In genomic region chr6:117317261-117317660, GRCh38 we compare ENCODE assay signal across 9 cellular contexts. TPM values are rescaled to one million over a fixed set of nuclear protein-coding genes. Genes with fewer than 3 reads are reported as not detected.
A peak's percentile ranks its signal among the peaks of the same experiment; 100 is the strongest.
DNase-seq lines count a peak whose midpoint lies in the region; ATAC-seq and TF ChIP-seq lines count a peak whose summit lies in the region.
"Had no signal": no experiment of that assay in that cellular context is flagged by ENCODE, and none has a peak within 500 bp of the region (broad histone marks: within the 10 kb centered on the region; RNA-seq: fewer than 3 reads in every experiment).

No MANE protein-coding gene starts in this region.

- H3K4me1 Mint-ChIP-seq in CD8-positive, alpha-beta T cell (ENCODE audit: low read depth), result no peaks in the 10 kb centered on the region

- intact Hi-C loops in heart right ventricle (cut with DNase I) (loop anchor here in 9 of 10 donors (2.0 to 10.0 kb wide), 5 partner anchors 35 to 532 kb away; no protein-coding TSS in a partner anchor), right cardiac atrium (cut with DNase I) (loop anchor here (5.0 to 10.0 kb wide), 2 partner anchors 342 to 345 kb away; no protein-coding TSS in a partner anchor), left lung (cut with DNase I) (no loop called here)
- intact Hi-C loops in CD8-positive, alpha-beta T cell (cut with DNase I, micrococcal nuclease), result no loop called here

- CTCF ChIA-PET in CD8-positive, alpha-beta T cell (lab: Charles Lee), result interaction anchor here (0.6 to 1.3 kb wide), 2 partner anchors 58 to 1192 kb away, joined by 3 read pairs; no protein-coding TSS in a partner anchor

- H3K9me3 Mint-ChIP-seq in CD8-positive, alpha-beta T cell, result no peaks in the 10 kb centered on the region

- no peaks in the 10 kb centered on the region for H3K36me3 Mint-ChIP-seq in CD8-positive, alpha-beta T cell

- no peak overlapping the region for H3K4me3 Mint-ChIP-seq in CD8-positive, alpha-beta T cell

- H3K4me3 ChIP-seq in heart right ventricle, result no peak overlapping the region
- no peak overlapping the region for H3K4me3 ChIP-seq in right cardiac atrium (ENCODE audit: low read length)
- no peak overlapping the region for H3K4me3 ChIP-seq in fibroblast of lung (replicated peaks in 1 of 4; ENCODE audit: control extremely low read depth in 1 of 4, insufficient read depth in 1 of 4, low read depth in 3 of 4, low read length in 4 of 4)
- H3K4me3 ChIP-seq in left lung, result no peak overlapping the region
- no peak overlapping the region for H3K4me3 ChIP-seq in CD8-positive, alpha-beta T cell (ENCODE audit: low read depth, low read length)

- no peak overlapping the region for H3K27ac ChIP-seq in heart right ventricle
- H3K27ac ChIP-seq in right cardiac atrium (ENCODE audit: low read length), result no peak overlapping the region
- H3K27ac ChIP-seq in fibroblast of lung (ENCODE audit: insufficient read depth, low read length), result no peak overlapping the region
- no peak overlapping the region for H3K27ac ChIP-seq in left lung
- no peak overlapping the region for H3K27ac ChIP-seq in CD8-positive, alpha-beta T cell (ENCODE audit: low read depth, low read length)

- DNase-seq in heart right ventricle, result no peak
- DNase-seq in right cardiac atrium, result no peak
- DNase-seq in NCI-H226, result peak; percentile 9
- peak; percentile 11 to 14 for DNase-seq in fibroblast of lung (ENCODE audit: low read depth in 2 of 2)
- DNase-seq in left lung, result no peak
- no peak for DNase-seq in CD8-positive, alpha-beta T cell
- DNase-seq in islet precursor cell, result no peak
- DNase-seq: activated T-cell treated with anti-CD3 and anti-CD28 coated beads, Interleukin-2, amount 50 U/mL, for 1 hour had no signal

- H3K9me3 ChIP-seq in heart right ventricle (no peaks in the 10 kb centered on the region), right cardiac atrium (ENCODE audit: control insufficient read depth, low read length) (no peaks in the 10 kb centered on the region), fibroblast of lung (ENCODE audit: control insufficient read depth, insufficient read depth, low read depth, low read length) (no peaks in the 10 kb centered on the region), left lung (no peaks in the 10 kb centered on the region)
- H3K9me3 ChIP-seq in CD8-positive, alpha-beta T cell (ENCODE audit: low read length), result no peaks in the 10 kb centered on the region

- no peak for ATAC-seq in heart right ventricle
- no peak for ATAC-seq in right cardiac atrium
- ATAC-seq in left lung, result no peak
- ATAC-seq in CD8-positive, alpha-beta T cell, result no peak
- ATAC-seq in HG02610 (IDR thresholded peaks at IDR 0.05; ENCODE audit: unreplicated experiment), result no peak

- peaks cover 18% of the 10 kb centered on the region for H3K27me3 Mint-ChIP-seq in CD8-positive, alpha-beta T cell (ENCODE audit: low read depth)

- WGBS in heart right ventricle, 2 donors, result 30 to 40% methylated on average over 4 of the region's 4 CpGs
- 33% methylated on average over 4 of the region's 4 CpGs for WGBS in right cardiac atrium

- H3K36me3 ChIP-seq in heart right ventricle (no peaks in the 10 kb centered on the region), fibroblast of lung (ENCODE audit: control insufficient read depth, insufficient read depth, low read length) (no peaks in the 10 kb centered on the region), left lung (no peaks in the 10 kb centered on the region)
- H3K36me3 ChIP-seq in CD8-positive, alpha-beta T cell (ENCODE audit: insufficient read depth, low read length), result no peaks in the 10 kb centered on the region

- TF ChIP-seq CTCF in heart right ventricle (IDR thresholded peaks at IDR 0.05) (peak; percentile 15 to 57 (median 36)), fibroblast of lung (conservative IDR thresholded peaks at IDR 0.05 in 1 of 2, IDR thresholded peaks at IDR 0.05 in 1 of 2; ENCODE audit: low read depth in 1 of 2, low read length in 2 of 2) (peak in 1 of 2 donors; percentile 36), left lung (IDR thresholded peaks at IDR 0.05) (peak in 1 of 2 donors; percentile 20)
- no peak for TF ChIP-seq CTCF in CD8-positive, alpha-beta T cell (IDR thresholded peaks at IDR 0.05)

- H3K27me3 ChIP-seq in heart right ventricle, result no peaks in the 10 kb centered on the region
- no peaks in the 10 kb centered on the region for H3K27me3 ChIP-seq in right cardiac atrium (ENCODE audit: control insufficient read depth, insufficient read depth)
- no peaks in the 10 kb centered on the region for H3K27me3 ChIP-seq in fibroblast of lung (ENCODE audit: control insufficient read depth, insufficient read depth, low read length)
- H3K27me3 ChIP-seq in left lung, result no peaks in the 10 kb centered on the region
- no peaks in the 10 kb centered on the region for H3K27me3 ChIP-seq in CD8-positive, alpha-beta T cell (ENCODE audit: insufficient read depth, low read length)

- H3K4me2 ChIP-seq in fibroblast of lung (ENCODE audit: extremely low read depth, insufficient read depth, low read length), result no peak overlapping the region

- no peak overlapping the region for H3K9ac ChIP-seq in fibroblast of lung (ENCODE audit: insufficient read depth, low read length)

- H2AFZ ChIP-seq in fibroblast of lung (ENCODE audit: low read length), result no peak overlapping the region

- H3K79me2 ChIP-seq in fibroblast of lung (ENCODE audit: control insufficient read depth, insufficient read depth, low read length), result no peaks in the 10 kb centered on the region

- H4K20me1 ChIP-seq in fibroblast of lung (ENCODE audit: control insufficient read depth, extremely low read depth, insufficient read depth, low read length), result no peaks in the 10 kb centered on the region

- POLR2A ChIA-PET in CD8-positive, alpha-beta T cell (lab: Charles Lee), result no interaction called here

- H3K4me1 ChIP-seq in heart right ventricle (no peaks in the 10 kb centered on the region), right cardiac atrium (ENCODE audit: control insufficient read depth, insufficient read depth, low read length) (no peaks in the 10 kb centered on the region), fibroblast of lung (ENCODE audit: control insufficient read depth, extremely low read depth, insufficient read depth, low read length) (no peaks in the 10 kb centered on the region), left lung (no peaks in the 10 kb centered on the region)
- H3K4me1 ChIP-seq in CD8-positive, alpha-beta T cell (ENCODE audit: insufficient read depth, low read length), result no peaks in the 10 kb centered on the region

- H3K27ac Mint-ChIP-seq in CD8-positive, alpha-beta T cell, result no peak overlapping the region

RNA-seq across cellular contexts. Expression of gene VGLL2, which starts 51.9 kb away (rescaled TPM):
- total RNA-seq in heart right ventricle (10 to 100 TPM in 2 of 10 donors, 1 to 10 TPM in 2, under 1 TPM in 3, not detected in 3; 0.21 to 32.4 (median 2.9) TPM), right cardiac atrium (10 to 100 TPM in 1 of 4 donors, 1 to 10 TPM in 3; 1.9 to 22.8 (median 3.5) TPM), fibroblast of lung (not detected in 2 replicates), left lung (not detected)
- polyA plus RNA-seq in heart right ventricle (under 1 TPM in 1 of 2 donors, not detected in 1; 0.29 TPM), right cardiac atrium (1.8 TPM), fibroblast of lung (not detected in 2 replicates)
- not detected in 2 replicates for polyA plus RNA-seq in fibroblast of lung (2012)
- polyA minus RNA-seq in fibroblast of lung (ENCODE audit: low replicate concordance), result not detected in 2 replicates
- total RNA-seq in CD8-positive, alpha-beta T cell, result not detected

Comparison
In these comparisons a context has a peak if more than half of its experiments do, and no peak if none do; other contexts are left out.
1. DNase-seq: peak in NCI-H226 (single experiment) and fibroblast of lung (2 of 2); none in heart right ventricle (0 of 2), right cardiac atrium (0 of 3), left lung (0 of 2), CD8-positive, alpha-beta T cell (0 of 7) and islet precursor cell (single experiment).
2. intact Hi-C loops: an anchor here in heart right ventricle (2.0 to 10.0 kb wide) and right cardiac atrium (5.0 to 10.0 kb wide); none called in left lung and CD8-positive, alpha-beta T cell.